ENCODE assay signal across 8 cellular contexts in genomic region chr14:22928237-22929103, GRCh38. TPM values are rescaled to one million over a fixed set of nuclear protein-coding genes. Genes with fewer than 3 reads are reported as not detected.
A peak's percentile ranks its signal among the peaks of the same experiment; 100 is the strongest.
DNase-seq lines count a peak whose midpoint lies in the region; ATAC-seq and TF ChIP-seq lines count a peak whose summit lies in the region.

No MANE protein-coding gene starts in this region.

- H3K27ac ChIP-seq in WERI-Rb-1 (peak overlapping the region; percentile 84), substantia nigra (ENCODE audit: low read depth, low read length, poor library complexity, severe bottlenecking) (peak overlapping the region; percentile 93)

- CTCF ChIA-PET in activated CD4-positive, alpha-beta T cell treated with anti-CD3 and anti-CD28 coated beads for 36 hours (lab: Charles Lee) = interaction anchor here (0.9 to 3.6 kb wide), 27 partner anchors 10 to 392 kb away, joined by 3 to 46 read pairs (median 7); partner anchors contain the start of genes ACIN1, AJUBA, C14orf119 and CDH24

- H3K4me1 Mint-ChIP-seq in activated CD4-positive, alpha-beta T cell treated with anti-CD3 and anti-CD28 coated beads for 36 hours = peaks cover 37% of the 10 kb centered on the region

- POLR2A ChIA-PET in activated CD4-positive, alpha-beta T cell treated with anti-CD3 and anti-CD28 coated beads for 36 hours (lab: Charles Lee) = interaction anchor here (0.6 to 2.1 kb wide), 12 partner anchors 10 to 421 kb away, joined by 3 to 29 read pairs (median 4); partner anchors contain the start of genes ACIN1, C14orf119, HAUS4 and OXA1L

- no peak for TF ChIP-seq CTCF in WERI-Rb-1 (IDR thresholded peaks at IDR 0.05; ENCODE audit: low read depth, low read length)

- peaks cover 33% of the 10 kb centered on the region for H3K36me3 ChIP-seq in WERI-Rb-1

- DNase-seq in activated CD4-positive, alpha-beta T cell treated with anti-CD3 and anti-CD28 coated beads for 36 hours = peak; percentile 13
- DNase-seq in activated CD4-positive, alpha-beta T cell treated with anti-CD3 and anti-CD28 coated beads, Interleukin-2, amount 50 U/mL, for 1 hour = no peak
- DNase-seq in WERI-Rb-1 = no peak
- peak in 1 of 49 donors; percentile 6 for DNase-seq in substantia nigra (lab: John Stamatoyannopoulos, UW)
- DNase-seq in NCI-H2196 treated with DMSO at 0.1 percent for 48 hours (lab: John Stamatoyannopoulos, UW; ENCODE audit: unreplicated experiment) = no peak

- no peak for ATAC-seq in activated CD4-positive, alpha-beta T cell treated with anti-CD3 and anti-CD28 coated beads for 36 hours
- ATAC-seq in GM18909 (IDR thresholded peaks at IDR 0.05; ENCODE audit: poor library complexity, unreplicated experiment) (no peak), HG02981 (IDR thresholded peaks at IDR 0.05; ENCODE audit: unreplicated experiment) (no peak)

- intact Hi-C loops in activated CD4-positive, alpha-beta T cell treated with anti-CD3 and anti-CD28 coated beads for 36 hours (cut with DNase I, micrococcal nuclease) = loop anchor here (1.0 to 5.0 kb wide), 14 partner anchors 9 to 1659 kb away; partner anchors contain the start of genes DAD1 (in 2 of the 2), LRP10 (in 2 of the 2), RBM23 (in 2 of the 2) and ACIN1 (in 1 of the 2)

- H3K4me3 ChIP-seq in WERI-Rb-1 (ENCODE audit: low read depth, low read length) (peak overlapping the region; percentile 88), iPS-11a (ENCODE audit: low read depth, low read length) (peak overlapping the region; percentile 76)

- H3K27me3 Mint-ChIP-seq in activated CD4-positive, alpha-beta T cell treated with anti-CD3 and anti-CD28 coated beads for 36 hours = no peaks in the 10 kb centered on the region

- H3K9me3 Mint-ChIP-seq in activated CD4-positive, alpha-beta T cell treated with anti-CD3 and anti-CD28 coated beads for 36 hours (ENCODE audit: low read depth) = no peaks in the 10 kb centered on the region

- no peak overlapping the region for H3K27ac Mint-ChIP-seq in activated CD4-positive, alpha-beta T cell treated with anti-CD3 and anti-CD28 coated beads for 36 hours

- no peaks in the 10 kb centered on the region for H3K27me3 ChIP-seq in WERI-Rb-1 (ENCODE audit: insufficient read depth, low read depth, severe bottlenecking)

- H3K9me3 ChIP-seq in WERI-Rb-1 (ENCODE audit: severe bottlenecking) = no peaks in the 10 kb centered on the region

- H3K4me3 Mint-ChIP-seq in activated CD4-positive, alpha-beta T cell treated with anti-CD3 and anti-CD28 coated beads for 36 hours = no peak overlapping the region

- peaks cover 50% of the 10 kb centered on the region for H3K36me3 Mint-ChIP-seq in activated CD4-positive, alpha-beta T cell treated with anti-CD3 and anti-CD28 coated beads for 36 hours (ENCODE audit: low read depth)

RNA-seq across cellular contexts. Expression of gene PRMT5, which starts 0.7 kb away (rescaled TPM):
- 100 to 1,000 TPM; 121 to 151 TPM for total RNA-seq in activated CD4-positive, alpha-beta T cell treated with anti-CD3 and anti-CD28 coated beads for 36 hours

RNA-seq across cellular contexts. Expression of gene RBM23, which starts 9.5 kb away (rescaled TPM):
- 10 to 100 TPM; 61.6 to 68.6 TPM for total RNA-seq in activated CD4-positive, alpha-beta T cell treated with anti-CD3 and anti-CD28 coated beads for 36 hours

RNA-seq across cellular contexts. Expression of gene HAUS4, which starts 28.4 kb away (rescaled TPM):
- 10 to 100 TPM; 62.5 to 84.4 TPM for total RNA-seq in activated CD4-positive, alpha-beta T cell treated with anti-CD3 and anti-CD28 coated beads for 36 hours

RNA-seq across cellular contexts. Expression of gene REM2, which starts 45.4 kb away (rescaled TPM):
- total RNA-seq in activated CD4-positive, alpha-beta T cell treated with anti-CD3 and anti-CD28 coated beads for 36 hours = under 1 TPM; 0.33 to 0.48 TPM

RNA-seq across cellular contexts. Expression of gene AJUBA, which starts 53.9 kb away (rescaled TPM):
- total RNA-seq in activated CD4-positive, alpha-beta T cell treated with anti-CD3 and anti-CD28 coated beads for 36 hours = 1 to 10 TPM; 2.9 to 3.2 TPM
